ENCODE assay signal across 1 cellular context in genomic region chr9:96413312-96414221, GRCh38.
TF ChIP-seq lines count a peak whose summit lies in the region.

No MANE protein-coding gene starts in this region.

TF ChIP-seq in GM23338, 12 proteins besides CTCF, POLR2A, EP300 and RAD21 (continued from another document):
- no peak for TF ChIP-seq ZNF462 (CRISPR knock-in tag; IDR thresholded peaks at IDR 0.05)
- no peak for TF ChIP-seq EZH2 (IDR thresholded peaks at IDR 0.05; ENCODE audit: low read depth, unreplicated experiment)
- no peak for TF ChIP-seq JUNB (IDR thresholded peaks at IDR 0.05; ENCODE audit: unreplicated experiment)
- TF ChIP-seq ETS1 (IDR thresholded peaks at IDR 0.05), result no peak
- no peak for TF ChIP-seq EZH2phosphoT487 (IDR thresholded peaks at IDR 0.05; ENCODE audit: unreplicated experiment)
- no peak for TF ChIP-seq POLR2AphosphoS5 (IDR thresholded peaks at IDR 0.05; ENCODE audit: low read depth)
- TF ChIP-seq ZNF114 (CRISPR knock-in tag; IDR thresholded peaks at IDR 0.05), result no peak
- TF ChIP-seq STAT1 (IDR thresholded peaks at IDR 0.05; ENCODE audit: unreplicated experiment), result no peak
- TF ChIP-seq, protein P1, sequence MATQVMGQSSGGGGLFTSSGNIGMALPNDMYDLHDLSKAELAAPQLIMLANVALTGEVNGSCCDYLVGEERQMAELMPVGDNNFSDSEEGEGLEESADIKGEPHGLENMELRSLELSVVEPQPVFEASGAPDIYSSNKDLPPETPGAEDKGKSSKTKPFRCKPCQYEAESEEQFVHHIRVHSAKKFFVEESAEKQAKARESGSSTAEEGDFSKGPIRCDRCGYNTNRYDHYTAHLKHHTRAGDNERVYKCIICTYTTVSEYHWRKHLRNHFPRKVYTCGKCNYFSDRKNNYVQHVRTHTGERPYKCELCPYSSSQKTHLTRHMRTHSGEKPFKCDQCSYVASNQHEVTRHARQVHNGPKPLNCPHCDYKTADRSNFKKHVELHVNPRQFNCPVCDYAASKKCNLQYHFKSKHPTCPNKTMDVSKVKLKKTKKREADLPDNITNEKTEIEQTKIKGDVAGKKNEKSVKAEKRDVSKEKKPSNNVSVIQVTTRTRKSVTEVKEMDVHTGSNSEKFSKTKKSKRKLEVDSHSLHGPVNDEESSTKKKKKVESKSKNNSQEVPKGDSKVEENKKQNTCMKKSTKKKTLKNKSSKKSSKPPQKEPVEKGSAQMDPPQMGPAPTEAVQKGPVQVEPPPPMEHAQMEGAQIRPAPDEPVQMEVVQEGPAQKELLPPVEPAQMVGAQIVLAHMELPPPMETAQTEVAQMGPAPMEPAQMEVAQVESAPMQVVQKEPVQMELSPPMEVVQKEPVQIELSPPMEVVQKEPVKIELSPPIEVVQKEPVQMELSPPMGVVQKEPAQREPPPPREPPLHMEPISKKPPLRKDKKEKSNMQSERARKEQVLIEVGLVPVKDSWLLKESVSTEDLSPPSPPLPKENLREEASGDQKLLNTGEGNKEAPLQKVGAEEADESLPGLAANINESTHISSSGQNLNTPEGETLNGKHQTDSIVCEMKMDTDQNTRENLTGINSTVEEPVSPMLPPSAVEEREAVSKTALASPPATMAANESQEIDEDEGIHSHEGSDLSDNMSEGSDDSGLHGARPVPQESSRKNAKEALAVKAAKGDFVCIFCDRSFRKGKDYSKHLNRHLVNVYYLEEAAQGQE (IDR thresholded peaks at IDR 0.05; ENCODE audit: unreplicated experiment), result no peak
- no peak for TF ChIP-seq ZNF331 (CRISPR knock-in tag; IDR thresholded peaks at IDR 0.05; ENCODE audit: low read depth)
- TF ChIP-seq NANOG (IDR thresholded peaks at IDR 0.05; ENCODE audit: borderline replicate concordance), result no peak
